In the genomic region with DNA sequence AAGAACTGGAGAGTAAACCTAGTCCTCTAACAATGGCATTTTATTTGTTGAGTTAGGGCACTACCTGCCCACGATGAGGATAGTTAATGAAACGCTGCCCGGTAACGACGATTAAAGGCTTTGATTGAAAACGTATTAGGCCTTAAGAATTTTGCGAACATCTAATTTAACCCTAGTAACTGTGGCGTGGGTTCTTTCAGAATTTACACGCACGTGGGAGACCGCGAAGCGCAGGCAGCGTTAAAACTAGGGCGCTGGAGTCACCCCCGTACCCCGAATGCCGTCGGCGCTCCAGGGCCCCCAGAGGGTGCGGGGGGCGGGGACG, we compare ENCODE assay signal across 8 cellular contexts. TPM values are rescaled to one million over a fixed set of nuclear protein-coding genes. Genes with fewer than 3 reads are reported as not detected.
DNase-seq lines count a peak whose midpoint lies in the region; ATAC-seq and TF ChIP-seq lines count a peak whose summit lies in the region.

No MANE protein-coding gene starts in this region.

- TF ChIP-seq CTCF in OCI-LY1 (IDR thresholded peaks at IDR 0.05; ENCODE audit: low read length) (no peak), colonic mucosa (IDR thresholded peaks at IDR 0.05) (no peak), mucosa of descending colon (IDR thresholded peaks at IDR 0.05) (no peak)

- H3K9me3 ChIP-seq in OCI-LY1 (ENCODE audit: low read length) (no peaks in the 10 kb centered on the region), colonic mucosa (no peaks in the 10 kb centered on the region), mucosa of descending colon (no peaks in the 10 kb centered on the region)

- H3F3A ChIP-seq in OCI-LY1 (ENCODE audit: insufficient read depth, low read length), result no peaks in the 10 kb centered on the region

- H3K27me3 ChIP-seq in ACC112 (ENCODE audit: insufficient read depth, low read length) (no peaks in the 10 kb centered on the region), OCI-LY1 (ENCODE audit: insufficient read depth, low read length) (no peaks in the 10 kb centered on the region), colonic mucosa (no peaks in the 10 kb centered on the region)

- peaks cover 41% of the 10 kb centered on the region for H3K79me2 ChIP-seq in ACC112 (ENCODE audit: control insufficient read depth, insufficient read depth, low read length, unreplicated experiment)
- H3K79me2 ChIP-seq in OCI-LY1 (ENCODE audit: insufficient read depth, low read length), result peaks cover 39% of the 10 kb centered on the region

- peak overlapping the region; percentile 95 for H2AFZ ChIP-seq in ACC112 (ENCODE audit: low read length, unreplicated experiment)
- H2AFZ ChIP-seq in OCI-LY1 (ENCODE audit: low read length), result no peak overlapping the region

- peak overlapping the region; percentile 83 for H3K9ac ChIP-seq in OCI-LY1 (ENCODE audit: low read length)
- H3K9ac ChIP-seq in colonic mucosa (ENCODE audit: low read depth in 2 of 2, low read length in 2 of 2), result peak overlapping the region; percentile 91 to 99

- H3K4me3 ChIP-seq in ACC112 (ENCODE audit: low read depth, low read length) (peak overlapping the region; percentile 97), OCI-LY1 (ENCODE audit: low read depth, low read length, poor library complexity, severe bottlenecking) (peak overlapping the region; percentile 98), colonic mucosa (peak overlapping the region; percentile 86), mucosa of descending colon (peak overlapping the region; percentile 98)

- no peaks in the 10 kb centered on the region for H3K36me3 ChIP-seq in ACC112 (ENCODE audit: insufficient read depth, low read length)
- H3K36me3 ChIP-seq in OCI-LY1 (ENCODE audit: insufficient read depth, low read length), result no peaks in the 10 kb centered on the region; the same call in 1 of the 2 replicates
- no peaks in the 10 kb centered on the region for H3K36me3 ChIP-seq in colonic mucosa
- peaks cover 4% of the 10 kb centered on the region for H3K36me3 ChIP-seq in mucosa of descending colon (ENCODE audit: low read depth)

- H3K9me2 ChIP-seq in OCI-LY1 (ENCODE audit: low read depth, low read length), result no peaks in the 10 kb centered on the region

- H3K4me2 ChIP-seq in OCI-LY1 (ENCODE audit: low read length), result peak overlapping the region; percentile 88

- intact Hi-C loops in colonic mucosa (cut with DNase I), result loop anchor here (5.0 kb wide), 1 partner anchor 82 kb away; a partner anchor contains a TSS
- intact Hi-C loops in mucosa of descending colon (cut with DNase I, micrococcal nuclease), result loop anchor here in 1 of 2 donors (10.0 kb wide), 1 partner anchor 80 kb away; a partner anchor contains a TSS

- peaks cover 24% of the 10 kb centered on the region for H3K4me1 ChIP-seq in ACC112 (ENCODE audit: control insufficient read depth, insufficient read depth, low read length, unreplicated experiment)
- H3K4me1 ChIP-seq in OCI-LY1 (ENCODE audit: insufficient read depth, low read length, severe bottlenecking), result peaks cover 23% of the 10 kb centered on the region
- peaks cover 11% of the 10 kb centered on the region for H3K4me1 ChIP-seq in colonic mucosa
- H3K4me1 ChIP-seq in mucosa of descending colon (ENCODE audit: low read depth), result peaks cover 33% of the 10 kb centered on the region

- ATAC-seq in GM19043 (IDR thresholded peaks at IDR 0.05; ENCODE audit: low read depth, unreplicated experiment), result peak; percentile 23
- ATAC-seq in mucosa of descending colon, result peak; percentile 8
- no peak for ATAC-seq in HG03108 (IDR thresholded peaks at IDR 0.05; ENCODE audit: unreplicated experiment)

- DNase-seq in colonic mucosa (no peak), mucosa of descending colon (no peak), H4 (ENCODE audit: low spot score) (no peak), NCI-H510A treated with DMSO at 0.1 percent for 48 hours (lab: John Stamatoyannopoulos, UW) (no peak)

- H3K27ac ChIP-seq in ACC112 (ENCODE audit: low read depth, low read length) (peak overlapping the region; percentile 88), OCI-LY1 (ENCODE audit: low read depth, low read length, poor library complexity, severe bottlenecking) (peak overlapping the region; percentile 31), colonic mucosa (peak overlapping the region; percentile 97)

- no peaks in the 10 kb centered on the region for H4K20me1 ChIP-seq in OCI-LY1 (ENCODE audit: insufficient read depth, low read length)

RNA-seq across cellular contexts. Expression of a gene that starts 0.7 kb away (rescaled TPM):
- total RNA-seq in colonic mucosa, result 10 to 100 TPM; 36.5 to 43.3 TPM
- 10 to 100 TPM; 66.4 to 94.3 (median 83.4) TPM for total RNA-seq in mucosa of descending colon
- 15.2 and 26.6 TPM in 2 replicates for total RNA-seq in H4 (2014; rRNA removed; shearing (Covaris generic))

Comparison
In these comparisons a context has a peak if more than half of its experiments do, and no peak if none do; other contexts are left out.
1. H3K27ac ChIP-seq: peak in every context shown above with its lines; median percentile 97 in colonic mucosa; 88 in ACC112; 31 in OCI-LY1.